In the genomic region with DNA sequence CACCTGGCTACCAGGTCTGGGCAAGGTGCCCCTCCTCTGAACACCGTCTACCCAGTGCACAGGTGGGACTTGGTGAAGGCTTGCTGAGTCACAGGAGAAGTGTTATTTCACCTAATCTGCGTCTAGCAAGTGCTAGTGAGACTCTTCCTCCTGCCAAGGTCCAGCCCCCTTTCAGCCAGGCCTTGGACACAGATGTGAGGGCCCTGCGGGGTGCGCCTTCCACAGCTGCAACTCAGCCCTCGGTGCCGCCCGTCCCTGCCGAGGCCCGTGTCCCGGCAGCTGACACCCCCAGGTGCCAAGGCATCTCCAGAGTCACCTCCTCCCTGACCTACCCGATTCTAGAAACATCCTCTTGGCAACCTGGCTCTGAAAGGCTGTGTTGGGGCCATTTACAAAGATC, we compare ENCODE assay signal across 17 cellular contexts. TPM values are rescaled to one million over a fixed set of nuclear protein-coding genes. Genes with fewer than 3 reads are reported as not detected.
DNase-seq lines count a peak whose midpoint lies in the region; ATAC-seq and TF ChIP-seq lines count a peak whose summit lies in the region.
"Had no signal": no experiment of that assay in that cellular context is flagged by ENCODE, and none has a peak within 500 bp of the region (broad histone marks: within the 10 kb centered on the region; RNA-seq: fewer than 3 reads in every experiment).

No MANE protein-coding gene starts in this region.

- no peak overlapping the region for H3K4me3 ChIP-seq in upper lobe of left lung
- H3K4me3 ChIP-seq: GM23248 had no signal

- TF ChIP-seq EP300 in upper lobe of left lung (IDR thresholded peaks at IDR 0.05) = no peak

- no peaks in the 10 kb centered on the region for H3K36me3 Mint-ChIP-seq in nephron (ENCODE audit: low read depth)
- H3K36me3 Mint-ChIP-seq in stimulated activated memory B cell treated with anti-CD40 and anti-IgM and Interleukin-4, amounts not matched to agents 10 μg/mL and 1 μg/mL and 100 μg/mL, for 72 hours = no peaks in the 10 kb centered on the region
- H3K36me3 Mint-ChIP-seq: CD4-positive, alpha-beta memory T cell had no signal

- no peak for TF ChIP-seq CTCF in nephron (IDR thresholded peaks at IDR 0.05; ENCODE audit: unreplicated experiment in 3 of 3)
- TF ChIP-seq CTCF in upper lobe of left lung (IDR thresholded peaks at IDR 0.05) = no peak

- no peaks in the 10 kb centered on the region for H3K9me3 ChIP-seq in upper lobe of left lung

- in situ Hi-C loops in KBM-7 (cut with MboI; ENCODE audit: low pct_unique_long_range_greater_than_20kb, low sequenced_read_pairs) = no loop called here

- no peak overlapping the region for H3K4me3 Mint-ChIP-seq in nephron
- no peak overlapping the region for H3K4me3 Mint-ChIP-seq in stimulated activated memory B cell treated with anti-CD40 and anti-IgM and Interleukin-4, amounts not matched to agents 10 μg/mL and 1 μg/mL and 100 μg/mL, for 72 hours
- H3K4me3 Mint-ChIP-seq: CD4-positive, alpha-beta memory T cell had no signal

- peak overlapping the region; percentile 27 to 37 (median 32) for H3K27ac Mint-ChIP-seq in nephron
- no peak overlapping the region for H3K27ac Mint-ChIP-seq in stimulated activated memory B cell treated with anti-CD40 and anti-IgM and Interleukin-4, amounts not matched to agents 10 μg/mL and 1 μg/mL and 100 μg/mL, for 72 hours
- H3K27ac Mint-ChIP-seq: CD4-positive, alpha-beta memory T cell had no signal

- DNase-seq in DMS153 (lab: John Stamatoyannopoulos, UW) = peak; percentile 8
- DNase-seq in DMS153 treated with DMSO at 0.1 percent for 48 hours (lab: John Stamatoyannopoulos, UW; ENCODE audit: unreplicated experiment) = no peak
- peak; percentile 62 to 66 for DNase-seq in upper lobe of left lung
- no peak for DNase-seq in AML-193 (lab: John Stamatoyannopoulos, UW)
- DNase-seq in KBM-7 = no peak
- DNase-seq: CD4-positive, alpha-beta memory T cell; GF-D8; GM23248; MM.1S; NCI-H345; NCI-H526; NK-92 treated with Interleukin-12 subunit alpha and Interleukin-12 subunit beta, amount 100 ng/mL, for 24 hours; OCI-M1 had no signal

- 49 to 69% methylated on average over 7 to 11 of the region's 11 CpGs for WGBS in upper lobe of left lung, 2 donors

- no peak for TF ChIP-seq POLR2A in upper lobe of left lung (IDR thresholded peaks at IDR 0.05)

- H3K27ac ChIP-seq in angular gyrus (ENCODE audit: low read depth, low read length) (peak overlapping the region; percentile 68), upper lobe of left lung (no peak overlapping the region)
- H3K27ac ChIP-seq: 22Rv1, GM23248 had no signal

- peaks cover 0 to 12% (median 2%) of the 10 kb centered on the region in 4 donors for H3K4me1 ChIP-seq in upper lobe of left lung

- H3K9me3 Mint-ChIP-seq in nephron = no peaks in the 10 kb centered on the region
- H3K9me3 Mint-ChIP-seq in stimulated activated memory B cell treated with anti-CD40 and anti-IgM and Interleukin-4, amounts not matched to agents 10 μg/mL and 1 μg/mL and 100 μg/mL, for 72 hours = no peaks in the 10 kb centered on the region
- H3K9me3 Mint-ChIP-seq: CD4-positive, alpha-beta memory T cell had no signal

- no peaks in the 10 kb centered on the region for H3K36me3 ChIP-seq in upper lobe of left lung

- no peaks in the 10 kb centered on the region for H3K27me3 ChIP-seq in upper lobe of left lung

- peaks cover 45% of the 10 kb centered on the region for H3K27me3 Mint-ChIP-seq in nephron (ENCODE audit: low read depth)
- H3K27me3 Mint-ChIP-seq in stimulated activated memory B cell treated with anti-CD40 and anti-IgM and Interleukin-4, amounts not matched to agents 10 μg/mL and 1 μg/mL and 100 μg/mL, for 72 hours = peaks cover 18% of the 10 kb centered on the region

- peaks cover 42% of the 10 kb centered on the region for H3K4me1 Mint-ChIP-seq in nephron
- no peaks in the 10 kb centered on the region for H3K4me1 Mint-ChIP-seq in stimulated activated memory B cell treated with anti-CD40 and anti-IgM and Interleukin-4, amounts not matched to agents 10 μg/mL and 1 μg/mL and 100 μg/mL, for 72 hours
- H3K4me1 Mint-ChIP-seq: CD4-positive, alpha-beta memory T cell had no signal

- no peak for ATAC-seq in upper lobe of left lung (ENCODE audit: low FRiP score in 2 of 2)
- no peak for ATAC-seq in stimulated activated memory B cell treated with anti-CD40 and anti-IgM and Interleukin-4, amounts not matched to agents 10 μg/mL and 1 μg/mL and 100 μg/mL, for 72 hours

RNA-seq across cellular contexts. Expression of gene PRIMA1, which starts 55.1 kb away (rescaled TPM):
- 1 to 10 TPM in 2 of 6 donors, under 1 TPM in 4; under 0.01 to 1.8 (median 0.62) TPM for total RNA-seq in upper lobe of left lung
- total RNA-seq: CD4-positive, alpha-beta memory T cell had no signal

Comparison
In these comparisons a context has a peak if more than half of its experiments do, and no peak if none do; other contexts are left out.
1. DNase-seq: peak in DMS153 (single experiment) and upper lobe of left lung (2 of 2); none in DMS153 treated with DMSO at 0.1 percent for 48 hours (single experiment), AML-193 (0 of 2) and KBM-7 (single experiment).